19 cellular contexts compared by ENCODE assay signal in the genomic region with DNA sequence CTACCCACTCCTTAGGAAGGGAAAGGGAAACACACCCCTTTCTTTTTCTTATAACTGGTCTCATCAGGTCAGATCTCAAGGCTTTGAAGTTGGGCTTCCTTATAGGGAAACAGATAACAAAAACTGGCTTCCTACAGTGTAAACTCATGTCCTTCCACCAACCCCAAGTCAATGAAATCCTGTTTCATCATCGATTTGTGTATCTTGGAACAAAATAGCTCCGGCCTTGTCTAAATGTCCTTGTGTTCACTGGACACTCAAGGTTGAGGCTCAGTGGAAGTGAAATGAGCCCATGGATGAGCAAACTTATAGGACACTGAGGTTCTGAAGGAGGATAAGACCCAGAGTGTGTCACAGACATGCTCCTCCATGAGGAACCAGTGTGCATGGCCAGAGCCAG.
DNase-seq lines count a peak whose midpoint lies in the region; ATAC-seq, FAIRE-seq and TF ChIP-seq lines count a peak whose summit lies in the region.
"Had no signal": no experiment of that assay in that cellular context is flagged by ENCODE, and none has a peak within 500 bp of the region (broad histone marks: within the 10 kb centered on the region; RNA-seq: fewer than 3 reads in every experiment).

No MANE protein-coding gene starts in this region.

- WGBS in IMR-90 (ENCODE audit: extremely low coverage in 2 of 2, insufficient read length in 1 of 2), 2 experiments: no CpG with 5 or more reads among the region's 2 CpGs

- dilution Hi-C loops in IMR-90 (cut with HindIII; ENCODE audit: low sequenced_read_pairs, unreplicated experiment): no loop called here

- ATAC-seq in IMR-90 (ENCODE audit: low read depth): no peak
- no peak for ATAC-seq in stimulated activated naive B cell treated with anti-CD40 and anti-IgM and Interleukin-4, amounts not matched to agents 10 μg/mL and 1 μg/mL and 100 μg/mL, for 72 hours (replicated peaks)
- ATAC-seq in activated T-cell treated with anti-CD3 and anti-CD28 coated beads, Interleukin-2, amount 50 U/mL, for 72 hours (replicated peaks in 1 of 2): no peak
- no peak for ATAC-seq in upper lobe of right lung

- no peak overlapping the region for H3K4me2 ChIP-seq in IMR-90 (ENCODE audit: low read depth, low read length)
- H3K4me2 ChIP-seq: BLaER1 had no signal

- no peak overlapping the region for H2BK15ac ChIP-seq in IMR-90 (ENCODE audit: low read depth, low read length)

- H3K4me3 ChIP-seq in IMR-90 (ENCODE audit: insufficient read depth, low read depth, low read length) (no peak overlapping the region), bronchial epithelial cell (ENCODE audit: low read depth, low read length) (no peak overlapping the region), upper lobe of right lung (no peak overlapping the region)
- H3K4me3 ChIP-seq: BLaER1 had no signal

- 0 out of 2 replicates have a peak overlapping the region, but pooled peaks have one; percentile 5 for H2AK5ac ChIP-seq in IMR-90 (ENCODE audit: low read depth, low read length)

- POLR2A ChIA-PET in IMR-90 (lab: Charles Lee; ENCODE audit: unreplicated experiment): no interaction called here

- TF ChIP-seq CTCF in IMR-90 (conservative IDR thresholded peaks at IDR 0.05; ENCODE audit: low read depth, low read length) (no peak), bronchial epithelial cell (IDR thresholded peaks at IDR 0.05; ENCODE audit: insufficient read depth, low read length, severe bottlenecking) (no peak), nephron (IDR thresholded peaks at IDR 0.05; ENCODE audit: unreplicated experiment in 3 of 3) (no peak), upper lobe of right lung (IDR thresholded peaks at IDR 0.05) (no peak)

- in situ Hi-C loops in IMR-90 (cut with MboI; ENCODE audit: low sequenced_read_pairs): no loop called here

- peaks cover 59% of the 10 kb centered on the region for H3K4me1 Mint-ChIP-seq in nephron
- H3K4me1 Mint-ChIP-seq in stimulated activated naive B cell treated with anti-CD40 and anti-IgM and Interleukin-4, amounts not matched to agents 10 μg/mL and 1 μg/mL and 100 μg/mL, for 72 hours: peaks cover 21 to 32% of the 10 kb centered on the region in 2 donors
- no peaks in the 10 kb centered on the region for H3K4me1 Mint-ChIP-seq in activated T-cell treated with anti-CD3 and anti-CD28 coated beads, Interleukin-2, amount 50 U/mL, for 72 hours (ENCODE audit: low read depth)
- H3K4me1 Mint-ChIP-seq: CD4-positive, alpha-beta memory T cell; H9 had no signal

- H4K20me1 ChIP-seq in IMR-90 (ENCODE audit: insufficient read depth, low read length): 0 out of 2 replicates have a peak, but pooled peaks cover 10% of the 10 kb centered on the region
- H4K20me1 ChIP-seq: BLaER1 had no signal

- H3K18ac ChIP-seq in IMR-90 (ENCODE audit: low read depth, low read length): peak overlapping the region; percentile 12; the same call in 1 of the 2 replicates

- H4K8ac ChIP-seq in IMR-90 (ENCODE audit: low read depth in 2 of 2, low read length in 2 of 2): no peak overlapping the region

- H3K27me3 ChIP-seq in IMR-90 (ENCODE audit: control insufficient read depth, insufficient read depth, low read length): no peaks in the 10 kb centered on the region
- H3K27me3 ChIP-seq in bronchial epithelial cell (ENCODE audit: control insufficient read depth, insufficient read depth, low read length): no peaks in the 10 kb centered on the region
- no peaks in the 10 kb centered on the region for H3K27me3 ChIP-seq in upper lobe of right lung
- H3K27me3 ChIP-seq: BLaER1 had no signal

- CTCF ChIA-PET in IMR-90 (lab: Yijun Ruan, JAX): no interaction called here

- no peak overlapping the region for H3K23ac ChIP-seq in IMR-90 (ENCODE audit: low read depth, low read length)

- no peak overlapping the region for H3K9ac ChIP-seq in IMR-90 (ENCODE audit: low read depth, low read length)
- H3K9ac ChIP-seq: BLaER1 had no signal

- H3K27ac ChIP-seq in IMR-90 (ENCODE audit: insufficient read depth, low read length) (no peak overlapping the region), upper lobe of right lung (no peak overlapping the region)
- H3K27ac ChIP-seq: BLaER1 had no signal

- no peak overlapping the region for H3K4ac ChIP-seq in IMR-90 (ENCODE audit: low read depth, low read length)

- H3K4me1 ChIP-seq in IMR-90 (ENCODE audit: control insufficient read depth, insufficient read depth, low read length): peaks cover 17% of the 10 kb centered on the region
- no peaks in the 10 kb centered on the region for H3K4me1 ChIP-seq in upper lobe of right lung
- H3K4me1 ChIP-seq: BLaER1 had no signal

- no peak overlapping the region for H2AK9ac ChIP-seq in IMR-90 (replicated peaks; ENCODE audit: low read depth, low read length, poor library complexity)

- no peaks in the 10 kb centered on the region for H3K9me3 Mint-ChIP-seq in nephron
- H3K9me3 Mint-ChIP-seq in stimulated activated naive B cell treated with anti-CD40 and anti-IgM and Interleukin-4, amounts not matched to agents 10 μg/mL and 1 μg/mL and 100 μg/mL, for 72 hours: peaks cover 4 to 6% of the 10 kb centered on the region in 2 donors
- H3K9me3 Mint-ChIP-seq in activated T-cell treated with anti-CD3 and anti-CD28 coated beads, Interleukin-2, amount 50 U/mL, for 72 hours: no peaks in the 10 kb centered on the region
- H3K9me3 Mint-ChIP-seq: H9 had no signal

- intact Hi-C loops in IMR-90 (cut with micrococcal nuclease) (loop anchor here (5.0 kb wide), 2 partner anchors 39 to 596 kb away; no protein-coding TSS in a partner anchor), upper lobe of right lung (cut with DNase I) (no loop called here)

- no peak overlapping the region for H4K91ac ChIP-seq in IMR-90 (ENCODE audit: insufficient read depth, low read depth, low read length)

- no peak overlapping the region for H2AFZ ChIP-seq in IMR-90 (replicated peaks; ENCODE audit: low read length, poor library complexity)

- H2BK5ac ChIP-seq in IMR-90 (ENCODE audit: low read depth, low read length, poor library complexity, severe bottlenecking): no peak overlapping the region

- no peak overlapping the region for H3K14ac ChIP-seq in IMR-90 (replicated peaks; ENCODE audit: low read depth, low read length)

- H3K56ac ChIP-seq in IMR-90 (ENCODE audit: extremely low read depth, insufficient read depth, low read length): no peak overlapping the region

- H3K36me3 Mint-ChIP-seq in nephron (ENCODE audit: low read depth): peaks cover 20% of the 10 kb centered on the region
- H3K36me3 Mint-ChIP-seq in stimulated activated naive B cell treated with anti-CD40 and anti-IgM and Interleukin-4, amounts not matched to agents 10 μg/mL and 1 μg/mL and 100 μg/mL, for 72 hours: peaks cover 40 to 69% of the 10 kb centered on the region in 2 donors
- peaks cover 0 to 1% of the 10 kb centered on the region in 2 donors for H3K36me3 Mint-ChIP-seq in activated T-cell treated with anti-CD3 and anti-CD28 coated beads, Interleukin-2, amount 50 U/mL, for 72 hours (ENCODE audit: insufficient read depth in 2 of 2)
- H3K36me3 Mint-ChIP-seq: CD4-positive, alpha-beta memory T cell had no signal

- no peaks in the 10 kb centered on the region for H3K36me3 ChIP-seq in IMR-90 (ENCODE audit: control insufficient read depth, insufficient read depth, low read length)
- no peaks in the 10 kb centered on the region for H3K36me3 ChIP-seq in bronchial epithelial cell (ENCODE audit: control insufficient read depth, insufficient read depth, low read length)
- no peaks in the 10 kb centered on the region for H3K36me3 ChIP-seq in upper lobe of right lung
- H3K36me3 ChIP-seq: BLaER1 had no signal

- TF ChIP-seq RAD21 in IMR-90 (IDR thresholded peaks at IDR 0.05; ENCODE audit: low read length): no peak

- peaks cover 3% of the 10 kb centered on the region for H3K27me3 Mint-ChIP-seq in nephron (ENCODE audit: low read depth)
- no peaks in the 10 kb centered on the region for H3K27me3 Mint-ChIP-seq in stimulated activated naive B cell treated with anti-CD40 and anti-IgM and Interleukin-4, amounts not matched to agents 10 μg/mL and 1 μg/mL and 100 μg/mL, for 72 hours
- H3K27me3 Mint-ChIP-seq in activated T-cell treated with anti-CD3 and anti-CD28 coated beads, Interleukin-2, amount 50 U/mL, for 72 hours (ENCODE audit: low read depth): no peaks in the 10 kb centered on the region

- H3K79me1 ChIP-seq in IMR-90 (ENCODE audit: low read depth in 1 of 2, low read length in 2 of 2): no peaks in the 10 kb centered on the region; a peak in 1 of 4 replicates

- H3K9me3 ChIP-seq in IMR-90 (ENCODE audit: control insufficient read depth, insufficient read depth, low read length) (no peaks in the 10 kb centered on the region), upper lobe of right lung (no peaks in the 10 kb centered on the region)
- H3K9me3 ChIP-seq: BLaER1 had no signal

- H3K4me3 Mint-ChIP-seq in nephron: no peak overlapping the region
- no peak overlapping the region for H3K4me3 Mint-ChIP-seq in stimulated activated naive B cell treated with anti-CD40 and anti-IgM and Interleukin-4, amounts not matched to agents 10 μg/mL and 1 μg/mL and 100 μg/mL, for 72 hours
- no peak overlapping the region for H3K4me3 Mint-ChIP-seq in activated T-cell treated with anti-CD3 and anti-CD28 coated beads, Interleukin-2, amount 50 U/mL, for 72 hours
- H3K4me3 Mint-ChIP-seq: CD14-positive monocyte; CD4-positive, alpha-beta memory T cell; H9 had no signal

- no TSS peak for BruUV-seq in IMR-90 (replicated peaks; lab: Mats Ljungman, UMichigan)

- no peak overlapping the region for H4K5ac ChIP-seq in IMR-90 (ENCODE audit: low read depth, low read length)

- no peak for TF ChIP-seq POLR2A in IMR-90 (IDR thresholded peaks at IDR 0.05; ENCODE audit: low read depth, low read length)

- peaks cover 10% of the 10 kb centered on the region for H3K9me1 ChIP-seq in IMR-90 (ENCODE audit: insufficient read depth, low read length)

- H3K27ac Mint-ChIP-seq in nephron: peak overlapping the region in 2 of 3 experiments; percentile 12 to 45
- peak overlapping the region; percentile 63 for H3K27ac Mint-ChIP-seq in stimulated activated naive B cell treated with anti-CD40 and anti-IgM and Interleukin-4, amounts not matched to agents 10 μg/mL and 1 μg/mL and 100 μg/mL, for 72 hours
- no peak overlapping the region for H3K27ac Mint-ChIP-seq in activated T-cell treated with anti-CD3 and anti-CD28 coated beads, Interleukin-2, amount 50 U/mL, for 72 hours
- H3K27ac Mint-ChIP-seq: CD14-positive monocyte; CD4-positive, alpha-beta memory T cell; H9 had no signal

- DNase-seq in IMR-90: no peak
- DNase-seq in bronchial epithelial cell (ENCODE audit: low read depth): no peak
- no peak for DNase-seq in stimulated activated naive B cell treated with anti-CD40 and anti-IgM and Interleukin-4, amounts not matched to agents 10 μg/mL and 1 μg/mL and 100 μg/mL, for 72 hours
- no peak for DNase-seq in activated T-cell treated with anti-CD3 and anti-CD28 coated beads, Interleukin-2, amount 50 U/mL, for 72 hours
- DNase-seq in upper lobe of right lung: no peak
- DNase-seq in NCI-H2227 treated with DMSO at 0.1 percent for 48 hours (lab: John Stamatoyannopoulos, UW): no peak
- DNase-seq: 8988T; CD4-positive, alpha-beta memory T cell; DMS153; DMS79; GDM1; GOT3; H9 had no signal

- H2BK20ac ChIP-seq in IMR-90 (ENCODE audit: low read depth, low read length): peak overlapping the region; percentile 46; the same call in 1 of the 2 replicates

- no peak overlapping the region for H2BK120ac ChIP-seq in IMR-90 (ENCODE audit: low read depth, low read length)

- peak; percentile 50 for FAIRE-seq in bronchial epithelial cell (lab: Jason Lieb, UNC)
- FAIRE-seq: GM12892, GM18507, HTR-8/SVneo had no signal

TF ChIP-seq in IMR-90, 13 proteins besides CTCF, POLR2A, EP300 and RAD21 (continues in another document):
- TF ChIP-seq MXI1 (IDR thresholded peaks at IDR 0.05; ENCODE audit: borderline replicate concordance, low read depth, low read length): no peak
